In genomic region chr17:48153711-48154642, GRCh38 we compare ENCODE assay signal across 10 cellular contexts. TPM values are rescaled to one million over a fixed set of nuclear protein-coding genes. Genes with fewer than 3 reads are reported as not detected.
DNase-seq lines count a peak whose midpoint lies in the region; TF ChIP-seq lines count a peak whose summit lies in the region.
"Had no signal": no experiment of that assay in that cellular context is flagged by ENCODE, and none has a peak within 500 bp of the region (broad histone marks: within the 10 kb centered on the region; RNA-seq: fewer than 3 reads in every experiment).

No MANE protein-coding gene starts in this region.

- in situ Hi-C loops in brain microvascular endothelial cell (cut with HindIII; ENCODE audit: low pct_ligation_motif_present, low sequenced_read_pairs): no loop called here

- no peak overlapping the region for H3K4me3 Mint-ChIP-seq in T-helper 2 cell treated with Interferon-gamma antibody and Interleukin-4, amounts not matched to agents 5 μg/mL and 100 μg/mL, for 36 hours

- POLR2A ChIA-PET in AG04449 (lab: Yijun Ruan, JAX): no interaction called here

- H3K36me3 ChIP-seq in brain microvascular endothelial cell (replicated peaks): no peaks in the 10 kb centered on the region
- H3K36me3 ChIP-seq: thyroid gland had no signal

- no peaks in the 10 kb centered on the region for H3K27me3 Mint-ChIP-seq in T-helper 2 cell treated with Interferon-gamma antibody and Interleukin-4, amounts not matched to agents 5 μg/mL and 100 μg/mL, for 36 hours (ENCODE audit: low read depth)

- CTCF ChIA-PET in AG04449 (lab: Yijun Ruan, JAX): interaction anchor here (0.6 to 4.3 kb wide), 16 partner anchors 9 to 567 kb away, joined by 3 to 21 read pairs (median 4); partner anchors contain the start of gene HOXB8

- H3K27ac Mint-ChIP-seq in T-helper 2 cell treated with Interferon-gamma antibody and Interleukin-4, amounts not matched to agents 5 μg/mL and 100 μg/mL, for 36 hours: no peak overlapping the region

- peaks cover 33% of the 10 kb centered on the region for H3K36me3 Mint-ChIP-seq in T-helper 2 cell treated with Interferon-gamma antibody and Interleukin-4, amounts not matched to agents 5 μg/mL and 100 μg/mL, for 36 hours (ENCODE audit: low read depth)

- TF ChIP-seq CTCF in AG04449 (IDR thresholded peaks at IDR 0.05; ENCODE audit: insufficient read depth, low read length, missing control alignments): peak; percentile 44
- 0 out of 2 replicates have a peak, but pooled peaks have one; percentile 13 for TF ChIP-seq CTCF in GM12875 (IDR thresholded peaks at IDR 0.05; ENCODE audit: borderline replicate concordance, insufficient read depth, low read depth, low read length)
- peak; percentile 72 for TF ChIP-seq CTCF in brain microvascular endothelial cell (IDR thresholded peaks at IDR 0.05; ENCODE audit: low read depth, low read length, missing control alignments)

- peaks cover 35% of the 10 kb centered on the region for H3K27me3 ChIP-seq in brain microvascular endothelial cell (replicated peaks)
- H3K27me3 ChIP-seq: thyroid gland had no signal

- no peak for DNase-seq in AG04449 (ENCODE audit: low read depth, low spot score)
- DNase-seq in NCI-H510A (lab: John Stamatoyannopoulos, UW): peak; percentile 87
- no peak for DNase-seq in brain microvascular endothelial cell
- DNase-seq in myocyte (ENCODE audit: low read depth): peak; percentile 55
- no peak for DNase-seq in T-helper 2 cell
- no peak for DNase-seq in posterior cingulate gyrus
- no peak for DNase-seq in T-helper 2 cell treated with Interferon-gamma antibody and Interleukin-4, amounts not matched to agents 5 μg/mL and 100 μg/mL, for 36 hours (ENCODE audit: low spot score)

- no peak overlapping the region for H3K27ac ChIP-seq in brain microvascular endothelial cell
- H3K27ac ChIP-seq: epithelial cell of prostate, thyroid gland had no signal

- intact Hi-C loops in posterior cingulate gyrus (cut with DNase I): no loop called here

- H3K4me3 ChIP-seq in AG04449 (ENCODE audit: low read depth, low read length) (no peak overlapping the region), GM12875 (ENCODE audit: low read depth, low read length) (no peak overlapping the region), brain microvascular endothelial cell (ENCODE audit: low read depth, low read length) (no peak overlapping the region)
- H3K4me3 ChIP-seq: thyroid gland had no signal

- H3K9me3 Mint-ChIP-seq in T-helper 2 cell treated with Interferon-gamma antibody and Interleukin-4, amounts not matched to agents 5 μg/mL and 100 μg/mL, for 36 hours: no peaks in the 10 kb centered on the region

- peaks cover 2% of the 10 kb centered on the region for H3K4me1 Mint-ChIP-seq in T-helper 2 cell treated with Interferon-gamma antibody and Interleukin-4, amounts not matched to agents 5 μg/mL and 100 μg/mL, for 36 hours (ENCODE audit: low read depth)

RNA-seq across cellular contexts. Expression of gene SNX11, which starts 46.4 kb away (rescaled TPM):
- total RNA-seq in myocyte: 14.7 and 15.6 TPM in 2 replicates
- polyA plus RNA-seq in myocyte (2012): 34.0 TPM

RNA-seq across cellular contexts. Expression of gene CBX1, which starts 52.7 kb away (rescaled TPM):
- 66.4 and 67.2 TPM in 2 replicates for total RNA-seq in myocyte
- 62.8 TPM for polyA plus RNA-seq in myocyte (2012)

Comparison
In these comparisons a context has a peak if more than half of its experiments do, and no peak if none do; other contexts are left out.
1. DNase-seq: peak in NCI-H510A (single experiment) and myocyte (single experiment); none in AG04449 (single experiment), brain microvascular endothelial cell (single experiment), T-helper 2 cell (0 of 5), posterior cingulate gyrus (0 of 10) and T-helper 2 cell treated with Interferon-gamma antibody and Interleukin-4, amounts not matched to agents 5 μg/mL and 100 μg/mL, for 36 hours (single experiment).
2. CTCF ChIP-seq: peak in every context shown above with its lines; median percentile 72 in brain microvascular endothelial cell; 44 in AG04449; 13 in GM12875.